ENCODE assay signal across 7 cellular contexts in the genomic region with DNA sequence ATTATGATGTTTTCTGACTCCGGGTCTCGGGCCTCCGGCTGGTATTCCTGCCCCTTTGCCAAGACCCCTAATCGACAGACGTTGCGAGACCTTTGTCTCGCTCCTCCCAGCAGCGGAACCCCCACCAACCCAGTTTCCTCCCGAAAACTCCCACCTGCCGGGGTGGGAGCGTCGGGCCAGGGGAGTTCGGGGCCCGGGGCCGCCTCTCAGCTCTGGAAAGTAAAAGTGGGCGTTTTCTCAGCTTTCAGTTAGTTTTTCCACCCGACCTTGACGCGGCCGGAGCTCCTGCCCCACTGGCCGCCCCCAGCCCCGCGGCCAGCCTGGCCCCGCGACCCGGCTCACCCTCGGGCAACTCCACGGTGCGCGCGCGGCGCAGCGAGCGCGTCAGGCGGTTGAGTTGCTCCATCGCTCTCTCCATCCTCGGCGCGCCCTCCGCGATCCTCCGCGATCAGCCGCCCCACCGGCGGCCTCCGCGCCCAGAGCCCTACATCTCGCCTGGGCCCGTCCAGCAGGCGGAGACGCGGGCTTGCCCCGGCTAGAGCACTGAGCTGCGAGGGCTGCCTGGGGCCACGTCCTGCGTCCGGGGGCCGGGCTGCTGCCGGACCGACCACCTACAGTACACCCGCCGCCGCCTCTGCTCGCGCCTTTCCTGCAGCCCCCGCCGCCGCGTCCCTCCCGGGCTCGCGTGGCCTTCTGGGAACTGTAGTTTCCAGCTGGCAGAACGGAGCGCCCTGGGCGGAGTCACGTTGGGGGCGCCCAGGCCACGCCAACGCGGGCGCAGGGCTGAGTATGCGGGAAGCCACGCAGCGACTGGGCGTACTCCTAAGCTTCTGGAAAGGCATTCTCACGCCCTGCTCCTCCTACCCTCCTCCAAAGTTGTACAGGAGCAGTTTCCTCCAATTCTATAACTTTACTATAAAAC. TPM values are rescaled to one million over a fixed set of nuclear protein-coding genes. Genes with fewer than 3 reads are reported as not detected.
A peak's percentile ranks its signal among the peaks of the same experiment; 100 is the strongest.
DNase-seq lines count a peak whose midpoint lies in the region; ATAC-seq, FAIRE-seq and TF ChIP-seq lines count a peak whose summit lies in the region.

A gene with protein sequence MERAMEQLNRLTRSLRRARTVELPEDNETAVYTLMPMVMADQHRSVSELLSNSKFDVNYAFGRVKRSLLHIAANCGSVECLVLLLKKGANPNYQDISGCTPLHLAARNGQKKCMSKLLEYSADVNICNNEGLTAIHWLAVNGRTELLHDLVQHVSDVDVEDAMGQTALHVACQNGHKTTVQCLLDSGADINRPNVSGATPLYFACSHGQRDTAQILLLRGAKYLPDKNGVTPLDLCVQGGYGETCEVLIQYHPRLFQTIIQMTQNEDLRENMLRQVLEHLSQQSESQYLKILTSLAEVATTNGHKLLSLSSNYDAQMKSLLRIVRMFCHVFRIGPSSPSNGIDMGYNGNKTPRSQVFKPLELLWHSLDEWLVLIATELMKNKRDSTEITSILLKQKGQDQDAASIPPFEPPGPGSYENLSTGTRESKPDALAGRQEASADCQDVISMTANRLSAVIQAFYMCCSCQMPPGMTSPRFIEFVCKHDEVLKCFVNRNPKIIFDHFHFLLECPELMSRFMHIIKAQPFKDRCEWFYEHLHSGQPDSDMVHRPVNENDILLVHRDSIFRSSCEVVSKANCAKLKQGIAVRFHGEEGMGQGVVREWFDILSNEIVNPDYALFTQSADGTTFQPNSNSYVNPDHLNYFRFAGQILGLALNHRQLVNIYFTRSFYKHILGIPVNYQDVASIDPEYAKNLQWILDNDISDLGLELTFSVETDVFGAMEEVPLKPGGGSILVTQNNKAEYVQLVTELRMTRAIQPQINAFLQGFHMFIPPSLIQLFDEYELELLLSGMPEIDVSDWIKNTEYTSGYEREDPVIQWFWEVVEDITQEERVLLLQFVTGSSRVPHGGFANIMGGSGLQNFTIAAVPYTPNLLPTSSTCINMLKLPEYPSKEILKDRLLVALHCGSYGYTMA (minus strand): TSS at position 695 of the 922 bp plus-strand sequence. CDS start 277 bp downstream, at position 418.

- 1% methylated on average over 89 of the region's 89 CpGs for WGBS in sigmoid colon, 2 donors

- peak within 1 kb of the TSS; percentile 80 to 89 (median 84) for H3K27ac ChIP-seq in sigmoid colon

- peak; percentile 26 for TF ChIP-seq CTCF in astrocyte of the spinal cord (IDR thresholded peaks at IDR 0.05; ENCODE audit: low read depth, low read length)
- TF ChIP-seq CTCF in sigmoid colon (IDR thresholded peaks at IDR 0.05) = no peak

- peak; percentile 90 for DNase-seq in GM18507 (ENCODE audit: extremely low spot score, insufficient read length, low read depth)
- peak; percentile 79 to 90 for DNase-seq in NCI-H1930 (lab: John Stamatoyannopoulos, UW)
- peak; percentile 83 for DNase-seq in T-helper 9 cell
- DNase-seq in astrocyte of the spinal cord (ENCODE audit: low read depth, low spot score) = peak; percentile 91
- DNase-seq in iPS DF 19.7 (ENCODE audit: low read depth, low spot score) = peak; percentile 61
- peak; percentile 91 for DNase-seq in sigmoid colon

- H3K27me3 ChIP-seq in sigmoid colon = no peaks in the 10 kb centered on the region

- intact Hi-C loops in sigmoid colon (cut with DNase I) = no loop called here

- H3K36me3 ChIP-seq in sigmoid colon = no peaks in the 10 kb centered on the region

- ATAC-seq in HG02973 (IDR thresholded peaks at IDR 0.05; ENCODE audit: unreplicated experiment) = peak; percentile 99

- no peak for TF ChIP-seq EP300 in sigmoid colon (IDR thresholded peaks at IDR 0.05)

- in situ Hi-C loops in astrocyte of the spinal cord (cut with HindIII; ENCODE audit: low sequenced_read_pairs) = no loop called here

- H3K4me1 ChIP-seq in sigmoid colon = peaks cover 0 to 13% (median 10%) of the 10 kb centered on the region in 4 donors

- peak; percentile 93 for FAIRE-seq in GM18507 (lab: Jason Lieb, UNC)

- no peaks in the 10 kb centered on the region for H3K9me3 ChIP-seq in sigmoid colon

- H3K4me3 ChIP-seq in astrocyte of the spinal cord (ENCODE audit: low read depth, low read length) = peak within 1 kb of the TSS; percentile 71
- H3K4me3 ChIP-seq in sigmoid colon = peak within 1 kb of the TSS; percentile 77 to 96 (median 88)

- no peak for TF ChIP-seq POLR2A in sigmoid colon (IDR thresholded peaks at IDR 0.05)

RNA-seq across cellular contexts. Expression of the gene that starts here (rescaled TPM):
- 10 to 100 TPM; 17.4 to 28.1 (median 19.8) TPM for total RNA-seq in sigmoid colon
- polyA plus RNA-seq in sigmoid colon = 1 to 10 TPM; 3.0 to 3.7 (median 3.7) TPM

Comparison
In these comparisons a context has a peak if more than half of its experiments do, and no peak if none do; other contexts are left out.
1. Peak in every context shown above with its lines: DNase-seq, ATAC-seq, H3K4me3 ChIP-seq and H3K27ac ChIP-seq.